ENCODE assay signal across 8 cellular contexts in genomic region chr1:16440150-16440479, GRCh38. TPM values are rescaled to one million over a fixed set of nuclear protein-coding genes. Genes with fewer than 3 reads are reported as not detected.
DNase-seq lines count a peak whose midpoint lies in the region; ATAC-seq and TF ChIP-seq lines count a peak whose summit lies in the region.

No MANE protein-coding gene starts in this region.

- TF ChIP-seq CTCF in AG09309 (IDR thresholded peaks at IDR 0.05; ENCODE audit: control insufficient read depth, insufficient read depth, low read depth, low read length, missing control alignments), result no peak
- no peak for TF ChIP-seq CTCF in OCI-LY7 (conservative IDR thresholded peaks at IDR 0.05; ENCODE audit: low read length)
- TF ChIP-seq CTCF in epithelial cell of esophagus (IDR thresholded peaks at IDR 0.05; ENCODE audit: insufficient read depth, low read depth, low read length, missing control alignments), result no peak
- TF ChIP-seq CTCF in osteocyte (IDR thresholded peaks at IDR 0.05), result no peak

- H3K4me3 ChIP-seq in AG09309 (ENCODE audit: control insufficient read depth, low read depth, low read length) (peak overlapping the region; percentile 90), OCI-LY7 (ENCODE audit: low read depth, low read length, poor library complexity, severe bottlenecking) (peak overlapping the region; percentile 94), epithelial cell of esophagus (ENCODE audit: low read length) (peak overlapping the region; percentile 92)

- H4K20me1 ChIP-seq in OCI-LY7 (ENCODE audit: insufficient read depth, low read length), result no peaks in the 10 kb centered on the region

- peak overlapping the region; percentile 81 for H2AFZ ChIP-seq in OCI-LY7 (ENCODE audit: low read length)

- peaks cover 17% of the 10 kb centered on the region for H3K36me3 ChIP-seq in OCI-LY7 (ENCODE audit: insufficient read depth, low read length)

- BruUV-seq in OCI-LY7 (replicated peaks; lab: Mats Ljungman, UMichigan), result no TSS peak

- no peaks in the 10 kb centered on the region for H3K9me2 ChIP-seq in OCI-LY7 (ENCODE audit: insufficient read depth, low read length)

- H3K4me1 Mint-ChIP-seq in osteocyte (ENCODE audit: unreplicated experiment), result peaks cover 21% of the 10 kb centered on the region

- H3K4me3 Mint-ChIP-seq in osteocyte (ENCODE audit: unreplicated experiment), result peak overlapping the region; percentile 82

- peaks cover 27% of the 10 kb centered on the region for H3K4me1 ChIP-seq in OCI-LY7 (ENCODE audit: insufficient read depth, low read length, poor library complexity, severe bottlenecking)

- DNase-seq in AG09309 (ENCODE audit: low read depth) (no peak), OCI-LY7 (ENCODE audit: low spot score) (peak; percentile 38), epithelial cell of esophagus (ENCODE audit: low read depth) (no peak), osteocyte (ENCODE audit: extremely low spot score, unreplicated experiment) (no peak), NCI-H1417 treated with DMSO at 0.1 percent for 48 hours (lab: John Stamatoyannopoulos, UW) (no peak), NCI-H2171 treated with DMSO at 0.1 percent for 48 hours (lab: John Stamatoyannopoulos, UW) (no peak), NCI-H226 (no peak)

- H3K9me3 ChIP-seq in OCI-LY7 (ENCODE audit: low read length), result no peaks in the 10 kb centered on the region

- H3K9me3 Mint-ChIP-seq in osteocyte (ENCODE audit: unreplicated experiment), result no peaks in the 10 kb centered on the region

- POLR2A ChIA-PET in OCI-LY7 (lab: Charles Lee), result interaction anchor here (0.5 to 1.2 kb wide), 8 partner anchors 11 to 776 kb away, joined by 3 to 5 read pairs (median 3); no protein-coding TSS in a partner anchor

- ATAC-seq in GM19351 (IDR thresholded peaks at IDR 0.05; ENCODE audit: unreplicated experiment), result peak; percentile 17

- peak overlapping the region; percentile 89 for H3K27ac Mint-ChIP-seq in osteocyte (ENCODE audit: unreplicated experiment)

- CTCF ChIA-PET in OCI-LY7 (lab: Charles Lee; ENCODE audit: unreplicated experiment), result no interaction called here

- peak overlapping the region; percentile 70 for H3K4me2 ChIP-seq in OCI-LY7 (ENCODE audit: low read length)

- peaks cover 7% of the 10 kb centered on the region for H3K36me3 Mint-ChIP-seq in osteocyte (ENCODE audit: unreplicated experiment)

- peaks cover 22% of the 10 kb centered on the region for H3K79me2 ChIP-seq in OCI-LY7 (ENCODE audit: insufficient read depth, low read depth, low read length)

- intact Hi-C loops in OCI-LY7 (cut with micrococcal nuclease; ENCODE audit: unreplicated experiment), result loop anchor here (2.0 to 5.0 kb wide), 3 partner anchors 57 to 465 kb away; partner anchors contain the start of gene SZRD1

- no peak overlapping the region for H3K27ac ChIP-seq in OCI-LY7 (ENCODE audit: low read depth, low read length, poor library complexity, severe bottlenecking)

- H3K27me3 Mint-ChIP-seq in osteocyte (ENCODE audit: unreplicated experiment), result no peaks in the 10 kb centered on the region

RNA-seq across cellular contexts. Expression of gene NECAP2, which starts 0.4 kb away (rescaled TPM):
- 59.0 and 69.2 TPM in 2 replicates for total RNA-seq in OCI-LY7 (2014; rRNA removed; shearing (Covaris generic))
- total RNA-seq in OCI-LY7 (2022) (47.2 and 51.8 TPM in 2 replicates), osteocyte (62.0 and 67.5 TPM in 2 replicates)

RNA-seq across cellular contexts. Expression of gene SPATA21, which starts 2.9 kb away (rescaled TPM):
- total RNA-seq in OCI-LY7 (2014; rRNA removed; shearing (Covaris generic)), result not detected in 2 replicates
- 0.33 and 0.40 TPM in 2 replicates for total RNA-seq in OCI-LY7 (2022)
- total RNA-seq in osteocyte, result not detected in 2 replicates
